11 cellular contexts compared by ENCODE assay signal in genomic region chr1:63868220-63868897, GRCh38.
A peak's percentile ranks its signal among the peaks of the same experiment; 100 is the strongest.
DNase-seq lines count a peak whose midpoint lies in the region; ATAC-seq, FAIRE-seq and TF ChIP-seq lines count a peak whose summit lies in the region.
"Had no signal": no experiment of that assay in that cellular context is flagged by ENCODE, and none has a peak within 500 bp of the region (broad histone marks: within the 10 kb centered on the region; RNA-seq: fewer than 3 reads in every experiment).

No MANE protein-coding gene starts in this region.

- H3K27ac Mint-ChIP-seq in WTC11 (no peak overlapping the region; the same call in 1 of the 2 replicates), immature natural killer cell (no peak overlapping the region)
- no peak overlapping the region for H3K27ac Mint-ChIP-seq in activated T-cell treated with anti-CD3 and anti-CD28 coated beads, Interleukin-2, amount 50 U/mL, for 72 hours
- H3K27ac Mint-ChIP-seq: activated naive CD4-positive, alpha-beta T cell treated with anti-CD3 and anti-CD28 coated beads, Interleukin-2, amount 50 U/mL, for 24 hours; CD4-positive, alpha-beta memory T cell had no signal

- DNase-seq in ACHN (peak; percentile 42), WTC11 (ENCODE audit: low spot score) (no peak), kidney glomerular epithelial cell (lab: John Stamatoyannopoulos, UW) (peak; percentile 8), kidney (no peak), immature natural killer cell (no peak)
- no peak for DNase-seq in activated T-cell treated with anti-CD3 and anti-CD28 coated beads, Interleukin-2, amount 50 U/mL, for 72 hours
- DNase-seq: CD4-positive, alpha-beta memory T cell; retina had no signal

- H3K9me3 ChIP-seq in HEK293 (ENCODE audit: control insufficient read depth, insufficient read depth, low read depth, low read length) (no peaks in the 10 kb centered on the region), kidney (ENCODE audit: control insufficient read depth in 1 of 2, low read length in 2 of 2) (no peaks in the 10 kb centered on the region)

- H3K4me1 ChIP-seq in HEK293 (ENCODE audit: control insufficient read depth, insufficient read depth, low read length) = peaks cover 14% of the 10 kb centered on the region; the same call in 1 of the 2 replicates
- no peaks in the 10 kb centered on the region for H3K4me1 ChIP-seq in kidney (ENCODE audit: control insufficient read depth in 1 of 2, insufficient read depth in 1 of 2, low read depth in 1 of 2, low read length in 2 of 2)

- no peaks in the 10 kb centered on the region for H3K36me3 Mint-ChIP-seq in WTC11
- no peaks in the 10 kb centered on the region for H3K36me3 Mint-ChIP-seq in activated T-cell treated with anti-CD3 and anti-CD28 coated beads, Interleukin-2, amount 50 U/mL, for 72 hours (ENCODE audit: insufficient read depth in 2 of 2)
- H3K36me3 Mint-ChIP-seq in immature natural killer cell = no peaks in the 10 kb centered on the region
- H3K36me3 Mint-ChIP-seq: activated naive CD4-positive, alpha-beta T cell treated with anti-CD3 and anti-CD28 coated beads, Interleukin-2, amount 50 U/mL, for 24 hours; CD4-positive, alpha-beta memory T cell had no signal

- no peaks in the 10 kb centered on the region for H3K27me3 Mint-ChIP-seq in WTC11 (ENCODE audit: low read depth)
- H3K27me3 Mint-ChIP-seq in activated T-cell treated with anti-CD3 and anti-CD28 coated beads, Interleukin-2, amount 50 U/mL, for 72 hours (ENCODE audit: low read depth) = no peaks in the 10 kb centered on the region
- peaks cover 0 to 3% (median 1%) of the 10 kb centered on the region in 3 donors for H3K27me3 Mint-ChIP-seq in immature natural killer cell (ENCODE audit: low read depth in 3 of 3)
- H3K27me3 Mint-ChIP-seq: CD4-positive, alpha-beta memory T cell had no signal

- no peaks in the 10 kb centered on the region for H3K9me3 Mint-ChIP-seq in WTC11
- H3K9me3 Mint-ChIP-seq in activated T-cell treated with anti-CD3 and anti-CD28 coated beads, Interleukin-2, amount 50 U/mL, for 72 hours = no peaks in the 10 kb centered on the region
- H3K9me3 Mint-ChIP-seq in immature natural killer cell = no peaks in the 10 kb centered on the region
- H3K9me3 Mint-ChIP-seq: activated naive CD4-positive, alpha-beta T cell treated with anti-CD3 and anti-CD28 coated beads, Interleukin-2, amount 50 U/mL, for 24 hours; CD4-positive, alpha-beta memory T cell had no signal

- no peaks in the 10 kb centered on the region for H3K36me3 ChIP-seq in HEK293 (ENCODE audit: control insufficient read depth in 2 of 2, insufficient read depth in 1 of 2, low read length in 2 of 2)
- H3K36me3 ChIP-seq in kidney (ENCODE audit: control insufficient read depth in 1 of 2, insufficient read depth in 2 of 2, low read length in 2 of 2) = no peaks in the 10 kb centered on the region

- TF ChIP-seq CTCF in HEK293 (tag by site-specific recombination; IDR thresholded peaks at IDR 0.05) (0 out of 2 replicates have a peak, but pooled peaks have one; percentile 23), WTC11 (IDR thresholded peaks at IDR 0.05) (no peak), kidney (IDR thresholded peaks at IDR 0.05; ENCODE audit: borderline replicate concordance, extremely low read depth, insufficient read depth) (no peak)

- H3K27ac ChIP-seq in HEK293 (ENCODE audit: extremely low read depth, low read depth, low read length) (no peak overlapping the region), kidney (ENCODE audit: low read depth in 2 of 2, low read length in 2 of 2) (no peak overlapping the region)

- H3K4me3 ChIP-seq in HEK293 (ENCODE audit: low read depth, low read length) (no peak overlapping the region), kidney (ENCODE audit: low read length in 2 of 2) (no peak overlapping the region)

- intact Hi-C loops in kidney (cut with DNase I) = no loop called here

- in situ Hi-C loops in ACHN (cut with HindIII; ENCODE audit: low pct_ligation_motif_present, low pct_unique_long_range_greater_than_20kb, low sequenced_read_pairs) = no loop called here

- H3K9ac ChIP-seq in kidney (ENCODE audit: low read length in 2 of 2) = no peak overlapping the region

- POLR2A ChIA-PET in HEK293 (lab: Yijun Ruan, JAX) (interaction anchor here (0.6 kb wide), 1 partner anchor 194 kb away, joined by 3 read pairs; no protein-coding TSS in a partner anchor), WTC11 (lab: Charles Lee) (no interaction called here)

- ATAC-seq in WTC11 (peak; percentile 38; the same call in 1 of the 2 replicates), HG03565 (IDR thresholded peaks at IDR 0.05; ENCODE audit: unreplicated experiment) (no peak)
- no peak for ATAC-seq in activated T-cell treated with anti-CD3 and anti-CD28 coated beads, Interleukin-2, amount 50 U/mL, for 72 hours (replicated peaks in 1 of 2)

- CTCF ChIA-PET in HEK293 (lab: Yijun Ruan, JAX) = interaction anchor here (0.7 to 1.6 kb wide), 3 partner anchors 268 to 378 kb away, joined by 3 to 4 read pairs (median 3); no protein-coding TSS in a partner anchor
- CTCF ChIA-PET in WTC11 (lab: Charles Lee) = interaction anchor here (0.8 to 3.4 kb wide), 16 partner anchors 11 to 194 kb away, joined by 3 to 16 read pairs (median 4); partner anchors contain the start of gene ROR1

- H3K4me1 Mint-ChIP-seq in WTC11 = peaks cover 82% of the 10 kb centered on the region
- H3K4me1 Mint-ChIP-seq in activated T-cell treated with anti-CD3 and anti-CD28 coated beads, Interleukin-2, amount 50 U/mL, for 72 hours (ENCODE audit: low read depth) = no peaks in the 10 kb centered on the region
- H3K4me1 Mint-ChIP-seq in immature natural killer cell = no peaks in the 10 kb centered on the region
- H3K4me1 Mint-ChIP-seq: activated naive CD4-positive, alpha-beta T cell treated with anti-CD3 and anti-CD28 coated beads, Interleukin-2, amount 50 U/mL, for 24 hours; CD4-positive, alpha-beta memory T cell had no signal

- H3K4me3 Mint-ChIP-seq in WTC11 (no peak overlapping the region), immature natural killer cell (no peak overlapping the region)
- H3K4me3 Mint-ChIP-seq in activated T-cell treated with anti-CD3 and anti-CD28 coated beads, Interleukin-2, amount 50 U/mL, for 72 hours = no peak overlapping the region
- H3K4me3 Mint-ChIP-seq: activated naive CD4-positive, alpha-beta T cell treated with anti-CD3 and anti-CD28 coated beads, Interleukin-2, amount 50 U/mL, for 24 hours; CD4-positive, alpha-beta memory T cell had no signal

- no peak for FAIRE-seq in kidney (lab: Jason Lieb, UNC)

TF ChIP-seq in HEK293, 187 proteins besides CTCF, POLR2A, EP300 and RAD21 (continues in another document):
- no peak for TF ChIP-seq KLF17 (tag by site-specific recombination; IDR thresholded peaks at IDR 0.05)
- TF ChIP-seq ZBTB17 (tag by site-specific recombination; IDR thresholded peaks at IDR 0.05) = peak; percentile 53; the same call in 1 of the 2 replicates
- TF ChIP-seq ZNF169 (tag by site-specific recombination; IDR thresholded peaks at IDR 0.05) = no peak
- TF ChIP-seq OSR2 (tag by site-specific recombination; IDR thresholded peaks at IDR 0.05) = no peak
- TF ChIP-seq ZBTB6 (tag by site-specific recombination; IDR thresholded peaks at IDR 0.05) = peak; percentile 78
- TF ChIP-seq ZNF416 (tag by site-specific recombination; IDR thresholded peaks at IDR 0.05) = no peak
- TF ChIP-seq KLF1 (tag by site-specific recombination; IDR thresholded peaks at IDR 0.05) = no peak
- TF ChIP-seq GFI1B (tag by site-specific recombination; IDR thresholded peaks at IDR 0.05) = no peak

TF ChIP-seq in WTC11, 78 proteins besides CTCF, POLR2A, EP300 and RAD21:
- no peak for TF ChIP-seq NFATC4 (CRISPR knock-in tag; IDR thresholded peaks at IDR 0.05)
TF ChIP-seq in WTC11: peak in this region for 0.

Comparison
In these comparisons a context has a peak if more than half of its experiments do, and no peak if none do; other contexts are left out.
1. DNase-seq: peak in ACHN (single experiment) and kidney glomerular epithelial cell (single experiment); none in WTC11 (single experiment), kidney (single experiment), activated T-cell treated with anti-CD3 and anti-CD28 coated beads, Interleukin-2, amount 50 U/mL, for 72 hours (0 of 2) and immature natural killer cell (0 of 3).